12 cellular contexts compared by ENCODE assay signal in the genomic region with DNA sequence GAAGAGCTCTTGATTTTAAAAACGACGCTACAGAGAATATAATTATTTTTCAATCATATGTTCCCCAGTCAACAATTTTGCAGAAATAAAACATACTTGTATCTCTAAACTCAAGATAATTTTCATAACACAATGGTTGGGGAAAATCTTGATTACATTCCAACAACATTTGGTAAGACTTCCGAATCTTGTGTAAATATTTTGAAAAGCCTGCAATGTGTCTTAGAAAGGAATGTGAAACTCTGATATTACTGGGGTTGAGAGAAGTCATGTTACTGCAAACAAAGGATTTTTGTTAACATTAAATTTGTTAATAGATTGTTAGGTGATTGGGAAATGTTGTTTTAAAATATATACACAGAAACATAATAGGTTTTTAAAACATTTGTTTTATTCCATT.
"Had no signal": no experiment of that assay in that cellular context is flagged by ENCODE, and none has a peak within 500 bp of the region (broad histone marks: within the 10 kb centered on the region; RNA-seq: fewer than 3 reads in every experiment).

No MANE protein-coding gene starts in this region.

- ATAC-seq: activated CD4-positive, CD25-positive, alpha-beta regulatory T cell treated with anti-CD3 and anti-CD28 coated beads, Interleukin-2, amount 50 U/mL, for 24 hours; activated CD8-positive, alpha-beta memory T cell treated with anti-CD3 and anti-CD28 coated beads, Interleukin-2, amount 10 ng/mL, durations not matched to agents 7 days and 5 days; natural killer cell treated with Interleukin-12 subunit alpha and Interleukin-12 subunit beta and Interleukin-15 and Interleukin-18, amount 100 ng/mL, for 72 hours had no signal

- DNase-seq: activated CD4-positive, alpha-beta T cell treated with anti-CD3 and anti-CD28 coated beads, Interleukin-2, amount 50 U/mL, for 48 hours; activated CD8-positive, alpha-beta memory T cell treated with anti-CD3 and anti-CD28 coated beads, Interleukin-2, amount 10 ng/mL, durations not matched to agents 7 days and 5 days; activated effector memory CD4-positive, alpha-beta T cell treated with Interleukin-2 at 50 U/mL for 16 hours; activated T-cell treated with anti-CD3 and anti-CD28 coated beads, Interleukin-2, amount 50 U/mL, for 24 hours; amniotic stem cell; hypothalamus; left cardiac atrium; stimulated activated CD4-positive, alpha-beta T cell treated with anti-CD3 and anti-CD28 coated beads, Interleukin-4, amount 100 ng/mL, for 4 hours; stomach had no signal

- H3K4me3 ChIP-seq: stomach, thoracic aorta had no signal
